ENCODE assay signal across 17 cellular contexts in genomic region chr11:76554767-76555166, GRCh38.
"Had no signal": no experiment of that assay in that cellular context is flagged by ENCODE, and none has a peak within 500 bp of the region (broad histone marks: within the 10 kb centered on the region; RNA-seq: fewer than 3 reads in every experiment).

No MANE protein-coding gene starts in this region.

- H3K27ac ChIP-seq: dorsolateral prefrontal cortex, esophagus muscularis mucosa, gastrocnemius medialis, pancreas had no signal

- H3K4me3 ChIP-seq: dorsolateral prefrontal cortex, esophagus muscularis mucosa, gastrocnemius medialis, pancreas, uterus had no signal

- H3K9me3 Mint-ChIP-seq: nephron had no signal

- H3K4me1 ChIP-seq: gastrocnemius medialis, pancreas, uterus had no signal

- H3K4me1 Mint-ChIP-seq: nephron had no signal

- H3K36me3 ChIP-seq: pancreas, uterus had no signal

- FAIRE-seq: endometrium, pancreas, small intestine had no signal

- H3K27me3 ChIP-seq: dorsolateral prefrontal cortex, esophagus muscularis mucosa, gastrocnemius medialis, pancreas, uterus had no signal

- ATAC-seq: gastrocnemius medialis, right cardiac atrium had no signal

- H3K4me3 Mint-ChIP-seq: nephron, type B pancreatic cell had no signal

- DNase-seq: cortex of kidney; dorsolateral prefrontal cortex; effector CD8-positive, alpha-beta T cell; gastrocnemius medialis; glutamatergic neuron; occipital lobe; pancreas; right cardiac atrium; small intestine; stimulated activated CD4-positive, alpha-beta T cell treated with anti-CD3 and anti-CD28 coated beads, Interleukin-12 subunit alpha, Interleukin-12 subunit beta, amount 100 ng/mL, for 4 hours; stimulated activated naive CD4-positive, alpha-beta T cell; uterus had no signal

- H3K27ac Mint-ChIP-seq: nephron, progenitor cell of endocrine pancreas, type B pancreatic cell had no signal

- H3K9me3 ChIP-seq: esophagus muscularis mucosa, gastrocnemius medialis, pancreas, uterus had no signal
